Comparison of ENCODE assay signal across 8 cellular contexts in the genomic region with DNA sequence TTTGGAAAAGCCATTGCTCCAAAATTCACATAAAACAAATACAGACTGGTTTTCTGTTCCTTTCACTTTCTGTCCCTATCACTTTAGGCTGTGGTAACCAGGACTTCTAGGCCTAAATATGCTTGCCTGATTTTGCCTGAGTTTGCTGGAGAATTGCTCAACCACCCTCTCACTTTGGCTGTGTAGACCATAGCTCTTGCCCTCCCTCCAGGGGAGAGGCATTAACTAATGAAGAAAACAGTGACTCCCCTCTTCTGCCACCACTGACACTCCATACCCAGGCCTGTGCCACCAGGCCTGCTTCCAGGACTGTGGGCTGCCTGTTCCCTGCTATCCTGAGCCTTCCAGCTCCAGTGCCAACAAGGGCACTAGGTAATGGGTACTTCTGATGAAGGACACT.
DNase-seq lines count a peak whose midpoint lies in the region; ATAC-seq and TF ChIP-seq lines count a peak whose summit lies in the region.

No MANE protein-coding gene starts in this region.

- TF ChIP-seq CTCF in left ventricle myocardium inferior (IDR thresholded peaks at IDR 0.05; ENCODE audit: borderline replicate concordance): no peak
- TF ChIP-seq CTCF in uterus (IDR thresholded peaks at IDR 0.05): no peak
- no peak for TF ChIP-seq CTCF in ovary (IDR thresholded peaks at IDR 0.05)

- peak overlapping the region; percentile 96 for H2AK5ac ChIP-seq in mesenchymal stem cell (ENCODE audit: low read length, severe bottlenecking)

- TF ChIP-seq POLR2A in uterus (IDR thresholded peaks at IDR 0.05) (no peak), ovary (IDR thresholded peaks at IDR 0.05) (no peak)

- peak overlapping the region; percentile 89 to 94 for H3K4ac ChIP-seq in mesenchymal stem cell (ENCODE audit: low read depth in 1 of 2, low read length in 2 of 2)

- ATAC-seq in HG03439 (IDR thresholded peaks at IDR 0.05; ENCODE audit: unreplicated experiment): no peak

- H3K9ac ChIP-seq in adipocyte (ENCODE audit: low read length): peak overlapping the region; percentile 87
- H3K9ac ChIP-seq in mesenchymal stem cell (ENCODE audit: low read length): peak overlapping the region; percentile 92

- H3K18ac ChIP-seq in mesenchymal stem cell (ENCODE audit: low read depth in 1 of 2, low read length in 2 of 2): peak overlapping the region; percentile 94 to 95

- H3K79me1 ChIP-seq in mesenchymal stem cell (replicated peaks; ENCODE audit: low read length, poor library complexity, severe bottlenecking): peaks cover 2% of the 10 kb centered on the region

- H3K9me3 ChIP-seq in left ventricle myocardium inferior (replicated peaks): no peaks in the 10 kb centered on the region
- no peaks in the 10 kb centered on the region for H3K9me3 ChIP-seq in adipocyte (ENCODE audit: control insufficient read depth, low read length)
- H3K9me3 ChIP-seq in mesenchymal stem cell (ENCODE audit: control insufficient read depth, low read length): no peaks in the 10 kb centered on the region
- no peaks in the 10 kb centered on the region for H3K9me3 ChIP-seq in uterus
- no peaks in the 10 kb centered on the region for H3K9me3 ChIP-seq in ovary

- H4K8ac ChIP-seq in mesenchymal stem cell (ENCODE audit: low read length): peak overlapping the region; percentile 98

- TF ChIP-seq EP300 in ovary (IDR thresholded peaks at IDR 0.05): no peak

- no peak overlapping the region for H3K4me2 ChIP-seq in mesenchymal stem cell (ENCODE audit: low read length, poor library complexity, severe bottlenecking)

- H3K14ac ChIP-seq in mesenchymal stem cell (ENCODE audit: low read length in 2 of 2): peak overlapping the region in 1 of 2 experiments; percentile 98

- H3K4me3 ChIP-seq in left ventricle myocardium inferior: no peak overlapping the region
- no peak overlapping the region for H3K4me3 ChIP-seq in adipocyte (ENCODE audit: low read length)
- H3K4me3 ChIP-seq in mesenchymal stem cell (ENCODE audit: insufficient read depth in 1 of 2, low read depth in 1 of 2, low read length in 2 of 2): no peak overlapping the region
- H3K4me3 ChIP-seq in uterus: no peak overlapping the region
- H3K4me3 ChIP-seq in ovary: no peak overlapping the region

- peak overlapping the region; percentile 36 for H2AFZ ChIP-seq in mesenchymal stem cell (ENCODE audit: low read depth, low read length)

- H4K91ac ChIP-seq in mesenchymal stem cell (ENCODE audit: low read length): peak overlapping the region; percentile 99

- H3K4me1 ChIP-seq in left ventricle myocardium inferior (peaks cover 68% of the 10 kb centered on the region), adipocyte (ENCODE audit: control insufficient read depth, insufficient read depth, low read length) (peaks cover 67% of the 10 kb centered on the region), mesenchymal stem cell (ENCODE audit: control insufficient read depth, insufficient read depth, low read depth, low read length) (peaks cover 25% of the 10 kb centered on the region), uterus (peaks cover 7 to 9% of the 10 kb centered on the region in 2 donors), ovary (ENCODE audit: insufficient read depth) (peaks cover 15% of the 10 kb centered on the region)

- DNase-seq in left ventricle myocardium inferior (no peak), cardiac septum (ENCODE audit: low spot score) (no peak), adipocyte (ENCODE audit: low read depth) (peak; percentile 41), mesenchymal stem cell (peak; percentile 65), uterus (no peak), ovary (no peak), NCI-H1930 (lab: John Stamatoyannopoulos, UW) (no peak)

- H3K23ac ChIP-seq in mesenchymal stem cell (ENCODE audit: low read length in 2 of 2): peak overlapping the region in 1 of 2 experiments; percentile 96

- H2BK12ac ChIP-seq in mesenchymal stem cell (ENCODE audit: low read length in 2 of 2): peak overlapping the region; percentile 95 to 97

- H3K27ac ChIP-seq in left ventricle myocardium inferior (replicated peaks) (peak overlapping the region; percentile 87), mesenchymal stem cell (ENCODE audit: low read length, poor library complexity, severe bottlenecking) (peak overlapping the region; percentile 35), uterus (peak overlapping the region; percentile 12 to 89), ovary (no peak overlapping the region)

- H2BK5ac ChIP-seq in mesenchymal stem cell (ENCODE audit: low read depth, low read length, poor library complexity, severe bottlenecking): no peak overlapping the region

- intact Hi-C loops in left ventricle myocardium inferior (cut with micrococcal nuclease) (loop anchor here (10.0 kb wide), 1 partner anchor 240 kb away; no protein-coding TSS in a partner anchor), cardiac septum (cut with DNase I) (no loop called here), uterus (cut with DNase I; ENCODE audit: low total_unique reads) (no loop called here), ovary (cut with DNase I) (loop anchor here in 1 of 4 donors (10.0 kb wide), 1 partner anchor 360 kb away; no protein-coding TSS in a partner anchor)

- no peaks in the 10 kb centered on the region for H3K27me3 ChIP-seq in left ventricle myocardium inferior (ENCODE audit: low read depth)
- H3K27me3 ChIP-seq in adipocyte (replicated peaks; ENCODE audit: control insufficient read depth, insufficient read depth, low read length): no peaks in the 10 kb centered on the region
- no peaks in the 10 kb centered on the region for H3K27me3 ChIP-seq in mesenchymal stem cell (ENCODE audit: control insufficient read depth in 1 of 2, insufficient read depth in 1 of 2, low read length in 2 of 2)
- H3K27me3 ChIP-seq in uterus: no peaks in the 10 kb centered on the region
- no peaks in the 10 kb centered on the region for H3K27me3 ChIP-seq in ovary

- no peak overlapping the region for H2BK120ac ChIP-seq in mesenchymal stem cell (ENCODE audit: low read depth, low read length)

- H2BK15ac ChIP-seq in mesenchymal stem cell (ENCODE audit: low read depth, poor library complexity, severe bottlenecking): no peak overlapping the region

- no peaks in the 10 kb centered on the region for H3K36me3 ChIP-seq in left ventricle myocardium inferior
- no peaks in the 10 kb centered on the region for H3K36me3 ChIP-seq in adipocyte (ENCODE audit: control insufficient read depth, insufficient read depth, low read length, severe bottlenecking)
- H3K36me3 ChIP-seq in mesenchymal stem cell (ENCODE audit: control insufficient read depth in 1 of 2, insufficient read depth in 2 of 2, low read depth in 1 of 2, low read length in 2 of 2): no peaks in the 10 kb centered on the region
- H3K36me3 ChIP-seq in uterus: no peaks in the 10 kb centered on the region
- H3K36me3 ChIP-seq in ovary: no peaks in the 10 kb centered on the region

Comparison
In these comparisons a context has a peak if more than half of its experiments do, and no peak if none do; other contexts are left out.
1. DNase-seq: peak in adipocyte (single experiment) and mesenchymal stem cell (single experiment); none in left ventricle myocardium inferior (single experiment), cardiac septum (single experiment), uterus (0 of 2), ovary (0 of 5) and NCI-H1930 (0 of 2).
2. H3K27ac ChIP-seq: peak in left ventricle myocardium inferior (single experiment), mesenchymal stem cell (single experiment) and uterus (2 of 2); none in ovary (0 of 2).